Comparison of ENCODE assay signal across 1 cellular context in the genomic region with DNA sequence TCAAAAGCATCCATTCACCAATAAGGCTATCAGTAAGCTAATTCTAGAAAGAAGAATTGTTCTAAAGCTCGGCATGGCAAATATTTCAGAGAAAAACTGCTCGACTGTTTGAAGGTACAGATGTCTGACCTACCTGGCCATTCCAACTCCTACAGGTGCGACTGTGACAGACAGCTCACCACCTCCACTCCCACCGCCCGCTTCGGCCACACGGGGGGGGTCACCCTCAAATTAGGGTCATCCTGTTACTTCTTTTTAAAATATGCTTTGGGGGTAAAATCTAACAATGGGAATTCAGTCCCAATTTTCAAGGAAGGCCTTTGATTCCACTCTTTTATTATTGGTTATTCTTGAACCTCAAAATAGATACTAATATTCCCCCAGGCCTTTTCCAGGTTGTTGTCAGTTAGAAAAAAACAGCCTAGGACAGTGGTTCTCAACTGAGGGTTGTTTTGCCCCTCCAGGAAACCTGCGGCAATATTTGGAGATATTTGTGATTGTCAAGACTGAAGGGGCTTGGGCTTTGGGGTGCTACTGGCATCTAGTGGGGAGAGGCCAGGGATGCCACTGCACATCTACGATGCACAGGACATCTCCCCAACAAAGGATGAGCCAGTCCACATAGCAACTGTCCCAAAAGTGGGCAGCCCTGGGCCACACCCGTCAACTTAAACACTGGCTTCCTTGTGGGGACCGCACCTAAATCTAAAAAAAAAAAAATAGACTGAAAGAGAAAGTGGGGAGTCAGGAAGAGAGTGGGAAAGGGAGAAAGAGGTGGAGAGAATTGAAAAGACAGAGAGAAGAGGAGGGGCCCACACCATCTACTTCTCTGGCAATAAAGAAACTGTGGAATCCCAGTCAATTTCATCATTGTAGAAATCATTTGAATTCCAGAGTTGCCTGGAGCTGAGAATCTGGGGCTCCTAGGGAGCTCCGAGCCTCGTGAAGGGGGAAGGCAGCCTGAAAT.
TF ChIP-seq lines count a peak whose summit lies in the region.

No MANE protein-coding gene starts in this region.

TF ChIP-seq in HCT116, 20 proteins besides CTCF, POLR2A, EP300 and RAD21 (continued from another document):
- no peak for TF ChIP-seq EZH2phosphoT487 (IDR thresholded peaks at IDR 0.05; ENCODE audit: borderline replicate concordance)
- TF ChIP-seq, protein P1, sequence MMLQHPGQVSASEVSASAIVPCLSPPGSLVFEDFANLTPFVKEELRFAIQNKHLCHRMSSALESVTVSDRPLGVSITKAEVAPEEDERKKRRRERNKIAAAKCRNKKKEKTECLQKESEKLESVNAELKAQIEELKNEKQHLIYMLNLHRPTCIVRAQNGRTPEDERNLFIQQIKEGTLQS (IDR thresholded peaks at IDR 0.05): no peak
- TF ChIP-seq ZNF274 (IDR thresholded peaks at IDR 0.05; ENCODE audit: low read depth, low read length): no peak
- TF ChIP-seq, protein P2, sequence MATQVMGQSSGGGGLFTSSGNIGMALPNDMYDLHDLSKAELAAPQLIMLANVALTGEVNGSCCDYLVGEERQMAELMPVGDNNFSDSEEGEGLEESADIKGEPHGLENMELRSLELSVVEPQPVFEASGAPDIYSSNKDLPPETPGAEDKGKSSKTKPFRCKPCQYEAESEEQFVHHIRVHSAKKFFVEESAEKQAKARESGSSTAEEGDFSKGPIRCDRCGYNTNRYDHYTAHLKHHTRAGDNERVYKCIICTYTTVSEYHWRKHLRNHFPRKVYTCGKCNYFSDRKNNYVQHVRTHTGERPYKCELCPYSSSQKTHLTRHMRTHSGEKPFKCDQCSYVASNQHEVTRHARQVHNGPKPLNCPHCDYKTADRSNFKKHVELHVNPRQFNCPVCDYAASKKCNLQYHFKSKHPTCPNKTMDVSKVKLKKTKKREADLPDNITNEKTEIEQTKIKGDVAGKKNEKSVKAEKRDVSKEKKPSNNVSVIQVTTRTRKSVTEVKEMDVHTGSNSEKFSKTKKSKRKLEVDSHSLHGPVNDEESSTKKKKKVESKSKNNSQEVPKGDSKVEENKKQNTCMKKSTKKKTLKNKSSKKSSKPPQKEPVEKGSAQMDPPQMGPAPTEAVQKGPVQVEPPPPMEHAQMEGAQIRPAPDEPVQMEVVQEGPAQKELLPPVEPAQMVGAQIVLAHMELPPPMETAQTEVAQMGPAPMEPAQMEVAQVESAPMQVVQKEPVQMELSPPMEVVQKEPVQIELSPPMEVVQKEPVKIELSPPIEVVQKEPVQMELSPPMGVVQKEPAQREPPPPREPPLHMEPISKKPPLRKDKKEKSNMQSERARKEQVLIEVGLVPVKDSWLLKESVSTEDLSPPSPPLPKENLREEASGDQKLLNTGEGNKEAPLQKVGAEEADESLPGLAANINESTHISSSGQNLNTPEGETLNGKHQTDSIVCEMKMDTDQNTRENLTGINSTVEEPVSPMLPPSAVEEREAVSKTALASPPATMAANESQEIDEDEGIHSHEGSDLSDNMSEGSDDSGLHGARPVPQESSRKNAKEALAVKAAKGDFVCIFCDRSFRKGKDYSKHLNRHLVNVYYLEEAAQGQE (IDR thresholded peaks at IDR 0.05; ENCODE audit: low read depth): no peak
- no peak for TF ChIP-seq SIN3A (IDR thresholded peaks at IDR 0.05; ENCODE audit: low read depth)
- TF ChIP-seq EGR1 (IDR thresholded peaks at IDR 0.05; ENCODE audit: low read depth): no peak
TF ChIP-seq in HCT116: peak in this region for 0.
